31 cellular contexts compared by ENCODE assay signal in genomic region chr10:27912241-27912640, GRCh38.
"Had no signal": no experiment of that assay in that cellular context is flagged by ENCODE, and none has a peak within 500 bp of the region (broad histone marks: within the 10 kb centered on the region; RNA-seq: fewer than 3 reads in every experiment).

No MANE protein-coding gene starts in this region.

- H3K9me3 ChIP-seq: esophagus muscularis mucosa, ovary, uterus had no signal

- H3K4me3 Mint-ChIP-seq: activated CD4-positive, alpha-beta memory T cell treated with anti-CD3 and anti-CD28 coated beads for 36 hours; activated naive CD4-positive, alpha-beta T cell treated with anti-CD3 and anti-CD28 coated beads, Interleukin-2, amount 10 ng/mL, durations not matched to agents 7 days and 5 days; activated naive CD8-positive, alpha-beta T cell treated with anti-CD3 and anti-CD28 coated beads, Interleukin-2, amount 10 ng/mL, durations not matched to agents 7 days and 5 days; endodermal cell; immature natural killer cell; memory B cell; nephron progenitor cell; stimulated activated memory B cell treated with anti-CD40 and anti-IgM and Interleukin-4, amounts not matched to agents 10 μg/mL and 1 μg/mL and 100 μg/mL, for 72 hours; stimulated activated naive CD8-positive, alpha-beta T cell treated with anti-CD3 and anti-CD28 coated beads, Interleukin-15, amount 100 ng/mL, for 72 hours; T-cell; type B pancreatic cell had no signal

- H3K27ac ChIP-seq: esophagus muscularis mucosa, ovary, uterus had no signal

- H3K27me3 ChIP-seq: esophagus muscularis mucosa, ovary, uterus had no signal

- H3K9me3 Mint-ChIP-seq: activated CD4-positive, alpha-beta memory T cell treated with anti-CD3 and anti-CD28 coated beads for 36 hours; activated naive CD4-positive, alpha-beta T cell treated with anti-CD3 and anti-CD28 coated beads, Interleukin-2, amount 10 ng/mL, durations not matched to agents 7 days and 5 days; activated naive CD8-positive, alpha-beta T cell treated with anti-CD3 and anti-CD28 coated beads, Interleukin-2, amount 10 ng/mL, durations not matched to agents 7 days and 5 days; immature natural killer cell; type B pancreatic cell had no signal

- H3K36me3 ChIP-seq: esophagus muscularis mucosa, ovary, uterus had no signal

- H3K4me1 ChIP-seq: esophagus muscularis mucosa, uterus had no signal

- H3K4me1 Mint-ChIP-seq: activated naive CD4-positive, alpha-beta T cell treated with anti-CD3 and anti-CD28 coated beads, Interleukin-2, amount 10 ng/mL, durations not matched to agents 7 days and 5 days; activated naive CD8-positive, alpha-beta T cell treated with anti-CD3 and anti-CD28 coated beads, Interleukin-2, amount 10 ng/mL, durations not matched to agents 7 days and 5 days; immature natural killer cell; memory B cell; stimulated activated memory B cell treated with anti-CD40 and anti-IgM and Interleukin-4, amounts not matched to agents 10 μg/mL and 1 μg/mL and 100 μg/mL, for 72 hours; stimulated activated naive CD8-positive, alpha-beta T cell treated with anti-CD3 and anti-CD28 coated beads, Interleukin-15, amount 100 ng/mL, for 72 hours; T-cell had no signal

- H3K36me3 Mint-ChIP-seq: activated CD4-positive, alpha-beta memory T cell treated with anti-CD3 and anti-CD28 coated beads for 36 hours; activated naive CD4-positive, alpha-beta T cell treated with anti-CD3 and anti-CD28 coated beads, Interleukin-2, amount 10 ng/mL, durations not matched to agents 7 days and 5 days; activated naive CD8-positive, alpha-beta T cell treated with anti-CD3 and anti-CD28 coated beads, Interleukin-2, amount 10 ng/mL, durations not matched to agents 7 days and 5 days; memory B cell; stimulated activated memory B cell treated with anti-CD40 and anti-IgM and Interleukin-4, amounts not matched to agents 10 μg/mL and 1 μg/mL and 100 μg/mL, for 72 hours; T-cell; type B pancreatic cell had no signal

- DNase-seq: activated CD4-positive, alpha-beta memory T cell treated with anti-CD3 and anti-CD28 coated beads for 36 hours; activated CD4-positive, alpha-beta T cell treated with anti-CD3 and anti-CD28 coated beads for 48 hours; activated CD8-positive, alpha-beta memory T cell treated with anti-CD3 and anti-CD28 coated beads, Interleukin-2, amount 50 U/mL, for 4 hours; activated gamma-delta T cell; activated naive CD4-positive, alpha-beta T cell treated with anti-CD3 and anti-CD28 coated beads, Interleukin-2, amount 10 ng/mL, durations not matched to agents 7 days and 5 days; activated naive CD8-positive, alpha-beta T cell treated with anti-CD3 and anti-CD28 coated beads, Interleukin-2, amount 10 ng/mL, durations not matched to agents 7 days and 5 days; activated T-cell treated with anti-CD3 and anti-CD28 coated beads, Interleukin-2, amount 50 U/mL, for 1 hour; amniotic stem cell; caudate nucleus; cortex of kidney; immature natural killer cell; kidney; left colon; nephron progenitor cell; ovary; small intestine; stimulated activated CD4-positive, alpha-beta T cell treated with anti-CD3 and anti-CD28 coated beads, Interleukin-1b, Interleukin-23, amount 100 ng/mL, for 48 hours; stimulated activated CD4-positive, alpha-beta T cell treated with anti-CD3 and anti-CD28 coated beads, Interleukin-4, amount 100 ng/mL, for 4 hours; stimulated activated CD8-positive, alpha-beta memory T cell treated with anti-CD3 and anti-CD28 coated beads, Interleukin-4, amount 100 ng/mL, for 48 hours; stimulated activated naive CD8-positive, alpha-beta T cell treated with anti-CD3 and anti-CD28 coated beads, Interleukin-15, amount 100 ng/mL, for 72 hours; substantia nigra; T-cell; uterus had no signal

- ATAC-seq: activated CD4-positive, CD25-positive, alpha-beta regulatory T cell treated with anti-CD3 and anti-CD28 coated beads, Interleukin-2, amount 50 U/mL, for 24 hours; left colon; sciatic nerve; stimulated activated memory B cell treated with anti-CD40 and anti-IgM and Interleukin-4, amounts not matched to agents 10 μg/mL and 1 μg/mL and 100 μg/mL, for 72 hours; stimulated activated naive CD8-positive, alpha-beta T cell treated with anti-CD3 and anti-CD28 coated beads, Interleukin-15, amount 100 ng/mL, for 72 hours; T-cell had no signal

- H3K27ac Mint-ChIP-seq: activated CD4-positive, alpha-beta memory T cell treated with anti-CD3 and anti-CD28 coated beads for 36 hours; activated naive CD4-positive, alpha-beta T cell treated with anti-CD3 and anti-CD28 coated beads, Interleukin-2, amount 10 ng/mL, durations not matched to agents 7 days and 5 days; activated naive CD8-positive, alpha-beta T cell treated with anti-CD3 and anti-CD28 coated beads, Interleukin-2, amount 10 ng/mL, durations not matched to agents 7 days and 5 days; endodermal cell; immature natural killer cell; memory B cell; nephron progenitor cell; progenitor cell of endocrine pancreas; stimulated activated memory B cell treated with anti-CD40 and anti-IgM and Interleukin-4, amounts not matched to agents 10 μg/mL and 1 μg/mL and 100 μg/mL, for 72 hours; stimulated activated naive CD8-positive, alpha-beta T cell treated with anti-CD3 and anti-CD28 coated beads, Interleukin-15, amount 100 ng/mL, for 72 hours; T-cell; type B pancreatic cell had no signal

- H3K4me3 ChIP-seq: esophagus muscularis mucosa, ovary, uterus had no signal

- H3K27me3 Mint-ChIP-seq: activated naive CD8-positive, alpha-beta T cell treated with anti-CD3 and anti-CD28 coated beads, Interleukin-2, amount 10 ng/mL, durations not matched to agents 7 days and 5 days; memory B cell; stimulated activated memory B cell treated with anti-CD40 and anti-IgM and Interleukin-4, amounts not matched to agents 10 μg/mL and 1 μg/mL and 100 μg/mL, for 72 hours; stimulated activated naive CD8-positive, alpha-beta T cell treated with anti-CD3 and anti-CD28 coated beads, Interleukin-15, amount 100 ng/mL, for 72 hours had no signal
